Comparison of ENCODE assay signal across 7 cellular contexts in the genomic region with DNA sequence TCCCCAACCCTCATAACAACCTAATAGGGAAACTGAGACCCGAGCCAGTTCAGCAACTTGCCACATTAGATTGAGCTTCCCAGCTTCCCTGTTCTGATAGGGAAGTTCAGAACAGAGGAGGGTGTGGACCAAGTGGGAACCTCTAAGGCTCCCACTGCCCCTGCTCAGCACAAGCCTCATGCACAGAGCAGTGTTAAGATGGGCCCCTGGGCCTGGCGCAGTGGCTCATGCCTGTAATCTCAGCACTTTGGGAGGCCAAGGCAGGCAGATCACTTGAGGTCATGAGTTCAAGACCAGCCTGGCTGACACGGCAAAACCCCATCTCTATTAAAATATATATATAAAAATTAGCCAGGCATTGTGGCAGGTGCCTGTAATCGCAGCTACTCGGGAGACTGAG. TPM values are rescaled to one million over a fixed set of nuclear protein-coding genes. Genes with fewer than 3 reads are reported as not detected.
A peak's percentile ranks its signal among the peaks of the same experiment; 100 is the strongest.
DNase-seq lines count a peak whose midpoint lies in the region; ATAC-seq and TF ChIP-seq lines count a peak whose summit lies in the region.
"Not testable (repeated sequence)": the region's sequence is repeated elsewhere in the genome, so short reads cannot be mapped to it uniquely, and the experiment has no call there.

No MANE protein-coding gene starts in this region.

- not testable (repeated sequence) for H3K36me3 ChIP-seq in right atrium auricular region, left lung, tibial artery

- not testable (repeated sequence) for ATAC-seq in WTC11, left lung

- H3K27me3 Mint-ChIP-seq in WTC11 (ENCODE audit: low read depth); activated naive CD4-positive, alpha-beta T cell treated with anti-CD3 and anti-CD28 coated beads, Interleukin-2, amount 10 ng/mL, durations not matched to agents 7 days and 5 days: not testable (repeated sequence)

- POLR2A ChIA-PET in WTC11 (lab: Charles Lee): not testable (repeated sequence)

- not testable (repeated sequence) for H3K27ac ChIP-seq in right atrium auricular region, left lung, tibial artery

- H3K4me1 ChIP-seq in right atrium auricular region, left lung, tibial artery: not testable (repeated sequence)

- CTCF ChIA-PET in WTC11 (lab: Charles Lee); activated naive CD4-positive, alpha-beta T cell treated with anti-CD3 and anti-CD28 coated beads, Interleukin-2, amount 10 ng/mL, durations not matched to agents 7 days and 5 days (lab: Charles Lee): not testable (repeated sequence)

- H3K4me3 Mint-ChIP-seq in WTC11; activated naive CD4-positive, alpha-beta T cell treated with anti-CD3 and anti-CD28 coated beads, Interleukin-2, amount 10 ng/mL, durations not matched to agents 7 days and 5 days: not testable (repeated sequence)

- H3K9me3 Mint-ChIP-seq in WTC11; activated naive CD4-positive, alpha-beta T cell treated with anti-CD3 and anti-CD28 coated beads, Interleukin-2, amount 10 ng/mL, durations not matched to agents 7 days and 5 days: not testable (repeated sequence)

- H3K9me3 ChIP-seq in right atrium auricular region, left lung, tibial artery: not testable (repeated sequence)

- intact Hi-C loops in cardiac septum (cut with DNase I); left lung (cut with DNase I); posterior vena cava (cut with DNase I); tibial artery (cut with DNase I; ENCODE audit: low total_unique reads): not testable (repeated sequence)

- not testable (repeated sequence) for H3K27me3 ChIP-seq in right atrium auricular region, left lung, tibial artery

- not testable (repeated sequence) for H3K4me1 Mint-ChIP-seq in WTC11; activated naive CD4-positive, alpha-beta T cell treated with anti-CD3 and anti-CD28 coated beads, Interleukin-2, amount 10 ng/mL, durations not matched to agents 7 days and 5 days

- not testable (repeated sequence) for H3K36me3 Mint-ChIP-seq in WTC11; activated naive CD4-positive, alpha-beta T cell treated with anti-CD3 and anti-CD28 coated beads, Interleukin-2, amount 10 ng/mL, durations not matched to agents 7 days and 5 days

- DNase-seq in WTC11 (ENCODE audit: low spot score) (peak; percentile 4), cardiac septum (ENCODE audit: low spot score) (peak; percentile 75), right atrium auricular region (ENCODE audit: low spot score) (peak; percentile 34), left lung (peak; percentile 30 to 65), posterior vena cava (ENCODE audit: low spot score) (peak; percentile 58), tibial artery (peak; percentile 23 to 42)
- peak; percentile 11 for DNase-seq in activated naive CD4-positive, alpha-beta T cell treated with anti-CD3 and anti-CD28 coated beads, Interleukin-2, amount 10 ng/mL, durations not matched to agents 7 days and 5 days

- TF ChIP-seq CTCF in WTC11 (IDR thresholded peaks at IDR 0.05); right atrium auricular region (IDR thresholded peaks at IDR 0.05); left lung (IDR thresholded peaks at IDR 0.05); tibial artery (IDR thresholded peaks at IDR 0.05): not testable (repeated sequence)

- H3K27ac Mint-ChIP-seq in WTC11; activated naive CD4-positive, alpha-beta T cell treated with anti-CD3 and anti-CD28 coated beads, Interleukin-2, amount 10 ng/mL, durations not matched to agents 7 days and 5 days: not testable (repeated sequence)

- H3K4me3 ChIP-seq in right atrium auricular region, left lung, tibial artery: not testable (repeated sequence)

RNA-seq across cellular contexts. Expression of gene POLR2J, which starts 18.6 kb away (rescaled TPM):
- total RNA-seq in WTC11 (2021) (45.9 to 51.7 TPM (median 50.5 TPM) in 3 replicates), cardiac septum (58.7 TPM), right atrium auricular region (10 to 100 TPM; 19.2 to 34.8 TPM), left lung (10 to 100 TPM; 30.5 to 39.0 TPM), posterior vena cava (10 to 100 TPM; 35.0 to 40.3 TPM)

RNA-seq across cellular contexts. Expression of gene RASA4B, which starts 20.3 kb away (rescaled TPM):
- 3.6 to 6.2 TPM (median 3.9 TPM) in 3 replicates for total RNA-seq in WTC11 (2021)
- 6.3 TPM for total RNA-seq in cardiac septum
- 1 to 10 TPM; 4.3 to 7.5 TPM for total RNA-seq in right atrium auricular region
- 10 to 100 TPM; 18.1 to 18.5 TPM for total RNA-seq in left lung
- total RNA-seq in posterior vena cava: 10 to 100 TPM; 12.1 to 17.6 TPM

RNA-seq across cellular contexts. Expression of gene LRWD1, which starts 32.5 kb away (rescaled TPM):
- total RNA-seq in WTC11 (2021) (37.4 to 41.7 TPM (median 39.6 TPM) in 3 replicates), cardiac septum (9.9 TPM), right atrium auricular region (10 to 100 TPM in 1 of 2 donors, 1 to 10 TPM in 1; 9.8 to 13.7 TPM), left lung (10 to 100 TPM; 12.9 to 16.6 TPM), posterior vena cava (1 to 10 TPM; 6.6 to 9.2 TPM)

RNA-seq across cellular contexts. Expression of gene ALKBH4, which starts 32.6 kb away (rescaled TPM):
- 20.4 to 24.8 TPM (median 22.9 TPM) in 3 replicates for total RNA-seq in WTC11 (2021)
- total RNA-seq in cardiac septum: 6.5 TPM
- 10 to 100 TPM; 10.8 to 16.8 TPM for total RNA-seq in right atrium auricular region
- 1 to 10 TPM; 8.6 to 9.5 TPM for total RNA-seq in left lung
- 1 to 10 TPM; 6.4 to 6.8 TPM for total RNA-seq in posterior vena cava

RNA-seq across cellular contexts. Expression of gene UPK3BL2, which starts 46.2 kb away (rescaled TPM):
- total RNA-seq in WTC11 (2021) (9.0 to 11.2 TPM (median 10.5 TPM) in 3 replicates), cardiac septum (7.7 TPM), right atrium auricular region (under 1 TPM; 0.83 to 0.89 TPM), left lung (10 to 100 TPM; 12.7 to 22.0 TPM), posterior vena cava (10 to 100 TPM in 1 of 2 donors, 1 to 10 TPM in 1; 9.8 to 13.7 TPM)

Comparison
In these comparisons a context has a peak if more than half of its experiments do, and no peak if none do; other contexts are left out.
1. DNase-seq: peak in every context shown above with its lines; median percentile 75 in cardiac septum; 58 in posterior vena cava; 48 in left lung; 34 in right atrium auricular region; 32 in tibial artery; 11 in activated naive CD4-positive, alpha-beta T cell treated with anti-CD3 and anti-CD28 coated beads, Interleukin-2, amount 10 ng/mL, durations not matched to agents 7 days and 5 days; 4 in WTC11.